9 cellular contexts compared by ENCODE assay signal in genomic region chr3:52041118-52041847, GRCh38. TPM values are rescaled to one million over a fixed set of nuclear protein-coding genes. Genes with fewer than 3 reads are reported as not detected.
A peak's percentile ranks its signal among the peaks of the same experiment; 100 is the strongest.
DNase-seq lines count a peak whose midpoint lies in the region; ATAC-seq, FAIRE-seq and TF ChIP-seq lines count a peak whose summit lies in the region.
"Had no signal": no experiment of that assay in that cellular context is flagged by ENCODE, and none has a peak within 500 bp of the region (broad histone marks: within the 10 kb centered on the region; RNA-seq: fewer than 3 reads in every experiment).

No MANE protein-coding gene starts in this region.

- peaks cover 15 to 35% (median 27%) of the 10 kb centered on the region in 4 donors for H3K4me1 ChIP-seq in esophagus muscularis mucosa

- H3K4me1 Mint-ChIP-seq in nephron progenitor cell = peaks cover 41% of the 10 kb centered on the region

- H3K27ac Mint-ChIP-seq in nephron progenitor cell = no peak overlapping the region

- no peaks in the 10 kb centered on the region for H3K27me3 ChIP-seq in esophagus muscularis mucosa

- no peaks in the 10 kb centered on the region for H3K36me3 ChIP-seq in esophagus muscularis mucosa

- H3K9me3 ChIP-seq in esophagus muscularis mucosa = no peaks in the 10 kb centered on the region

- no peak overlapping the region for H3K4me3 Mint-ChIP-seq in nephron progenitor cell

- peak; percentile 38 for TF ChIP-seq CTCF in epithelial cell of esophagus (IDR thresholded peaks at IDR 0.05; ENCODE audit: insufficient read depth, low read depth, low read length, missing control alignments)
- TF ChIP-seq CTCF in nephron progenitor cell (IDR thresholded peaks at IDR 0.05) = no peak
- TF ChIP-seq CTCF in esophagus muscularis mucosa (IDR thresholded peaks at IDR 0.05) = no peak

- 83% methylated on average over 9 of the region's 11 CpGs for WGBS in esophagus muscularis mucosa

- no peaks in the 10 kb centered on the region for H3K9me3 Mint-ChIP-seq in nephron progenitor cell

- peaks cover 9% of the 10 kb centered on the region for H3K27me3 Mint-ChIP-seq in nephron progenitor cell (ENCODE audit: low read depth, poor library complexity)

- ATAC-seq in HG03108 (IDR thresholded peaks at IDR 0.05; ENCODE audit: unreplicated experiment) = no peak

- TF ChIP-seq EP300 in esophagus muscularis mucosa (IDR thresholded peaks at IDR 0.05) = no peak

- peak in 12 of 14 donors; percentile 22 to 83 (median 64) for DNase-seq in C1 segment of cervical spinal cord (lab: John Stamatoyannopoulos, UW)
- DNase-seq in NCI-H82 treated with DMSO at 0.1 percent for 48 hours (lab: John Stamatoyannopoulos, UW; ENCODE audit: unreplicated experiment) = peak; percentile 26
- no peak for DNase-seq in epithelial cell of esophagus (ENCODE audit: low read depth)
- DNase-seq in nephron progenitor cell = peak; percentile 31
- DNase-seq in GM19239 (ENCODE audit: insufficient read length, low spot score) = no peak
- DNase-seq in erythroblast (lab: John Stamatoyannopoulos, UW) = no peak
- DNase-seq in esophagus muscularis mucosa (ENCODE audit: extremely low spot score) = no peak
- DNase-seq: T1000 had no signal

- FAIRE-seq in GM19239 (lab: Jason Lieb, UNC) = no peak

- H3K4me3 ChIP-seq in epithelial cell of esophagus (ENCODE audit: low read length) = no peak overlapping the region
- no peak overlapping the region for H3K4me3 ChIP-seq in esophagus muscularis mucosa

- no peak for TF ChIP-seq POLR2A in erythroblast (IDR thresholded peaks at IDR 0.05; ENCODE audit: low read length)
- TF ChIP-seq POLR2A in esophagus muscularis mucosa (IDR thresholded peaks at IDR 0.05; ENCODE audit: low read depth) = no peak

- peak overlapping the region in 1 of 4 donors; percentile 19 for H3K27ac ChIP-seq in esophagus muscularis mucosa (replicated peaks in 1 of 4)

- no peaks in the 10 kb centered on the region for H3K36me3 Mint-ChIP-seq in nephron progenitor cell (ENCODE audit: low read depth)

- intact Hi-C loops in esophagus muscularis mucosa (cut with DNase I) = no loop called here

RNA-seq across cellular contexts. Expression of gene DUSP7, which starts 15.1 kb away (rescaled TPM):
- total RNA-seq in esophagus muscularis mucosa = 10 to 100 TPM in 3 of 4 donors, 1 to 10 TPM in 1; 10.0 to 23.5 (median 15.9) TPM

RNA-seq across cellular contexts. Expression of gene RPL29, which starts 45.6 kb away (rescaled TPM):
- 1,000 to 10,000 TPM in 3 of 4 donors, 100 to 1,000 TPM in 1; 786 to 1,908 (median 1,382) TPM for total RNA-seq in esophagus muscularis mucosa

RNA-seq across cellular contexts. Expression of gene ACY1, which starts 57.9 kb away (rescaled TPM):
- 10 to 100 TPM in 3 of 4 donors, 1 to 10 TPM in 1; 10.0 to 19.2 (median 15.8) TPM for total RNA-seq in esophagus muscularis mucosa

Comparison
In these comparisons a context has a peak if more than half of its experiments do, and no peak if none do; other contexts are left out.
1. DNase-seq: peak in C1 segment of cervical spinal cord (12 of 14), NCI-H82 treated with DMSO at 0.1 percent for 48 hours (single experiment) and nephron progenitor cell (single experiment); none in epithelial cell of esophagus (single experiment), GM19239 (single experiment), erythroblast (0 of 2) and esophagus muscularis mucosa (single experiment).